8 cellular contexts compared by ENCODE assay signal in genomic region chr11:71580057-71581003, GRCh38. TPM values are rescaled to one million over a fixed set of nuclear protein-coding genes. Genes with fewer than 3 reads are reported as not detected.
DNase-seq lines count a peak whose midpoint lies in the region; ATAC-seq, FAIRE-seq and TF ChIP-seq lines count a peak whose summit lies in the region.

No MANE protein-coding gene starts in this region.

- no peak for TF ChIP-seq POLR2A in K562 (conservative IDR thresholded peaks at IDR 0.05)

- TF ChIP-seq CTCF in OCI-LY3 (IDR thresholded peaks at IDR 0.05; ENCODE audit: low read depth, low read length), result peak; percentile 56
- TF ChIP-seq CTCF in K562 (IDR thresholded peaks at IDR 0.05 in 2 of 3, conservative IDR thresholded peaks at IDR 0.05 in 1 of 3; ENCODE audit: insufficient read depth in 2 of 3, low read depth in 1 of 3, low read length in 3 of 3), result peak; percentile 82 to 85 (median 84)

- TF ChIP-seq EP300 in K562 (IDR thresholded peaks at IDR 0.05; ENCODE audit: low read length), result no peak

- H3K4me1 ChIP-seq in OCI-LY3 (ENCODE audit: low read length), result peaks cover 6% of the 10 kb centered on the region
- H3K4me1 ChIP-seq in K562 (replicated peaks in 1 of 2; ENCODE audit: control insufficient read depth in 2 of 2, insufficient read depth in 2 of 2, low read length in 2 of 2), result no peaks in the 10 kb centered on the region

- no peaks in the 10 kb centered on the region for H3K36me3 ChIP-seq in OCI-LY3 (replicated peaks; ENCODE audit: low read depth, low read length)
- no peaks in the 10 kb centered on the region for H3K36me3 ChIP-seq in K562 (ENCODE audit: control insufficient read depth, insufficient read depth, low read length)

- peaks cover 24% of the 10 kb centered on the region for H3K27me3 ChIP-seq in OCI-LY3 (ENCODE audit: low read depth, low read length)
- peaks cover 15 to 44% of the 10 kb centered on the region in 2 experiments for H3K27me3 ChIP-seq in K562 (ENCODE audit: control insufficient read depth in 2 of 2, insufficient read depth in 2 of 2, low read length in 2 of 2)

- no peaks in the 10 kb centered on the region for H3K79me2 ChIP-seq in OCI-LY3 (ENCODE audit: low read length)
- no peaks in the 10 kb centered on the region for H3K79me2 ChIP-seq in K562 (ENCODE audit: control insufficient read depth, insufficient read depth, low read length)

- H3K9ac ChIP-seq in OCI-LY3 (ENCODE audit: low read length), result no peak overlapping the region
- H3K9ac ChIP-seq in K562 (ENCODE audit: insufficient read depth in 1 of 2, low read depth in 2 of 2, low read length in 2 of 2), result no peak overlapping the region

- H3K9me3 ChIP-seq in OCI-LY3 (ENCODE audit: insufficient read depth, low read length) (no peaks in the 10 kb centered on the region), K562 (replicated peaks; ENCODE audit: control insufficient read depth, insufficient read depth, low read depth, low read length) (no peaks in the 10 kb centered on the region)

- BruUV-seq in K562 (replicated peaks; lab: Mats Ljungman, UMichigan), result no TSS peak

- WGBS in K562 (ENCODE audit: insufficient coverage, low coverage, missing lambda C conversion rate), result 3% methylated on average over 8 of the region's 8 CpGs

- H4K20me1 ChIP-seq in OCI-LY3 (ENCODE audit: insufficient read depth, low read length), result no peaks in the 10 kb centered on the region
- no peaks in the 10 kb centered on the region for H4K20me1 ChIP-seq in K562 (replicated peaks; ENCODE audit: control insufficient read depth, insufficient read depth, low read length)

- H3K4me3 ChIP-seq in OCI-LY3 (ENCODE audit: low read length), result peak overlapping the region; percentile 38; the same call in 1 of the 2 replicates
- no peak overlapping the region for H3K4me3 ChIP-seq in K562

- peak overlapping the region; percentile 87; the same call in 1 of the 2 replicates for H2AFZ ChIP-seq in OCI-LY3 (ENCODE audit: low read depth, low read length)
- H2AFZ ChIP-seq in K562 (ENCODE audit: low read depth, low read length), result peak overlapping the region; percentile 52

- POLR2A ChIA-PET in K562 (lab: Yijun Ruan, JAX), result no interaction called here

- in situ Hi-C loops in K562 (cut with MboI), result loop anchor here (25.0 kb wide), 1 partner anchor 857 kb away; the partner anchor contains the start of gene CLPB

- H3K4me2 ChIP-seq in OCI-LY3 (ENCODE audit: low read length), result peak overlapping the region; percentile 63
- H3K4me2 ChIP-seq in K562 (ENCODE audit: insufficient read depth, low read length), result no peak overlapping the region

- DNase-seq in DMS153 (lab: John Stamatoyannopoulos, UW), result peak; percentile 83
- peak; percentile 58 for DNase-seq in HTR-8/SVneo (ENCODE audit: insufficient read length, low spot score)
- DNase-seq in K562 (ENCODE audit: extremely low read depth in 1 of 4, low spot score in 3 of 4), result peak; percentile 62 to 72 (median 71)
- peak; percentile 75 for DNase-seq in iPS-NIHi11 (ENCODE audit: low spot score)
- peak; percentile 11 for DNase-seq in stimulated activated CD4-positive, alpha-beta T cell treated with anti-CD3 and anti-CD28 coated beads, Interleukin-12 subunit alpha, Interleukin-12 subunit beta, amount 100 ng/mL, for 4 hours

- intact Hi-C loops in K562 (cut with micrococcal nuclease), result no loop called here

- H3K27ac ChIP-seq in OCI-LY3 (ENCODE audit: low read length), result no peak overlapping the region
- no peak overlapping the region for H3K27ac ChIP-seq in K562 (ENCODE audit: extremely low read depth, low read depth, low read length)

- TF ChIP-seq RAD21 in K562 (CRISPR knock-in tag; conservative IDR thresholded peaks at IDR 0.05 in 1 of 2, IDR thresholded peaks at IDR 0.05 in 1 of 2), result peak in 1 of 2 experiments; percentile 51; a peak in 2 of 4 replicates

- CTCF ChIA-PET in K562 (lab: Yijun Ruan, JAX; ENCODE audit: low intra/inter-chr PET ratio), result interaction anchor here (0.6 kb wide), 1 partner anchor 983 kb away, joined by 7 read pairs; no protein-coding TSS in a partner anchor

- no peaks in the 10 kb centered on the region for H3K9me1 ChIP-seq in K562 (ENCODE audit: control insufficient read depth, insufficient read depth, low read length)

- ATAC-seq in K562 (peak; percentile 95), GM18517 (IDR thresholded peaks at IDR 0.05; ENCODE audit: unreplicated experiment) (no peak), GM21786 (IDR thresholded peaks at IDR 0.05; ENCODE audit: unreplicated experiment) (no peak)

- FAIRE-seq in HTR-8/SVneo (lab: Jason Lieb, UNC) (no peak), K562 (lab: Jason Lieb, UNC) (peak; percentile 99)

RNA-seq across cellular contexts. Expression of gene KRTAP5-11, which starts 2.3 kb away (rescaled TPM):
- not detected in 2 replicates for total RNA-seq in K562 (2011; cell fraction: chromatin; rRNA removed; ENCODE audit: low replicate concordance)
- not detected in 2 replicates for total RNA-seq in K562 (2011; cell fraction: nucleolus; rRNA removed)
- not detected in 2 replicates for total RNA-seq in K562 (2011; cell fraction: nucleoplasm; rRNA removed)
- total RNA-seq in K562 (2014; rRNA removed) (not detected in 2 replicates), K562 (2014; rRNA removed; fragmentation: Illumina TruSeq; extraction: Trizol) (not detected in 2 replicates), K562 (2015; rRNA removed; fragmentation: Illumina TruSeq; extraction: Trizol) (not detected in 2 replicates), K562 (2021) (not detected in 2 replicates)
- polyA plus RNA-seq in K562 (2011; rRNA removed) (not detected in 2 replicates), K562 (2014; fragmentation: Illumina TruSeq; extraction: Trizol) (not detected in 2 replicates), K562 (2014; fragmentation: Nextera tagmentation; extraction: Ambion mirVana) (not detected), K562 (2014; rRNA removed) (not detected in 2 replicates)
- not detected in 2 replicates for polyA plus RNA-seq in K562 (2011; cell fraction: cytosol; rRNA removed)
- polyA plus RNA-seq in K562 (2011; cell fraction: nucleus; rRNA removed), result not detected in 2 replicates
- polyA plus RNA-seq in K562 (2012), result not detected in 2 replicates
- polyA minus RNA-seq in K562 (2011; rRNA and poly(A)+ RNA removed), result not detected in 2 replicates
- not detected in 2 replicates for polyA minus RNA-seq in K562 (2011; cell fraction: cytosol; rRNA and poly(A)+ RNA removed)
- polyA minus RNA-seq in K562 (2011; cell fraction: nucleus; rRNA and poly(A)+ RNA removed), result not detected in 2 replicates

RNA-seq across cellular contexts. Expression of gene KRTAP5-10, which starts 15.0 kb away (rescaled TPM):
- not detected in 2 replicates for total RNA-seq in K562 (2011; cell fraction: chromatin; rRNA removed; ENCODE audit: low replicate concordance)
- total RNA-seq in K562 (2011; cell fraction: nucleolus; rRNA removed), result not detected in 2 replicates
- not detected in 2 replicates for total RNA-seq in K562 (2011; cell fraction: nucleoplasm; rRNA removed)
- total RNA-seq in K562 (2014; rRNA removed) (not detected in 2 replicates), K562 (2014; rRNA removed; fragmentation: Illumina TruSeq; extraction: Trizol) (not detected in 2 replicates), K562 (2015; rRNA removed; fragmentation: Illumina TruSeq; extraction: Trizol) (not detected in 2 replicates), K562 (2021) (not detected in 2 replicates)
- polyA plus RNA-seq in K562 (2011; rRNA removed) (not detected in 2 replicates), K562 (2014; fragmentation: Illumina TruSeq; extraction: Trizol) (not detected in 2 replicates), K562 (2014; fragmentation: Nextera tagmentation; extraction: Ambion mirVana) (not detected), K562 (2014; rRNA removed) (not detected in 2 replicates)
- not detected in 2 replicates for polyA plus RNA-seq in K562 (2011; cell fraction: cytosol; rRNA removed)
- not detected in 2 replicates for polyA plus RNA-seq in K562 (2011; cell fraction: nucleus; rRNA removed)
- polyA plus RNA-seq in K562 (2012), result not detected in 2 replicates
- polyA minus RNA-seq in K562 (2011; rRNA and poly(A)+ RNA removed), result not detected in 2 replicates
- not detected in 2 replicates for polyA minus RNA-seq in K562 (2011; cell fraction: cytosol; rRNA and poly(A)+ RNA removed)
- not detected in 2 replicates for polyA minus RNA-seq in K562 (2011; cell fraction: nucleus; rRNA and poly(A)+ RNA removed)

RNA-seq across cellular contexts. Expression of gene KRTAP5-9, which starts 32.1 kb away (rescaled TPM):
- total RNA-seq in K562 (2011; cell fraction: chromatin; rRNA removed; ENCODE audit: low replicate concordance), result not detected in 2 replicates
- total RNA-seq in K562 (2011; cell fraction: nucleolus; rRNA removed), result not detected in 2 replicates
- total RNA-seq in K562 (2011; cell fraction: nucleoplasm; rRNA removed), result not detected in 2 replicates
- total RNA-seq in K562 (2014; rRNA removed) (not detected in 2 replicates), K562 (2014; rRNA removed; fragmentation: Illumina TruSeq; extraction: Trizol) (not detected in 2 replicates), K562 (2015; rRNA removed; fragmentation: Illumina TruSeq; extraction: Trizol) (not detected in 2 replicates), K562 (2021) (not detected in 2 replicates)
- polyA plus RNA-seq in K562 (2011; rRNA removed) (not detected in 2 replicates), K562 (2014; fragmentation: Illumina TruSeq; extraction: Trizol) (not detected in 2 replicates), K562 (2014; fragmentation: Nextera tagmentation; extraction: Ambion mirVana) (not detected), K562 (2014; rRNA removed) (not detected in 2 replicates)
- not detected in 2 replicates for polyA plus RNA-seq in K562 (2011; cell fraction: cytosol; rRNA removed)
- polyA plus RNA-seq in K562 (2011; cell fraction: nucleus; rRNA removed), result 0.16 and 0.22 TPM in 2 replicates
- polyA plus RNA-seq in K562 (2012), result 0.08 TPM in 1 of 2 replicates, not detected in the other
- not detected in 2 replicates for polyA minus RNA-seq in K562 (2011; rRNA and poly(A)+ RNA removed)
- not detected in 2 replicates for polyA minus RNA-seq in K562 (2011; cell fraction: cytosol; rRNA and poly(A)+ RNA removed)
- polyA minus RNA-seq in K562 (2011; cell fraction: nucleus; rRNA and poly(A)+ RNA removed), result not detected in 2 replicates

RNA-seq across cellular contexts. Expression of gene KRTAP5-8, which starts 42.5 kb away (rescaled TPM):
- total RNA-seq in K562 (2011; cell fraction: chromatin; rRNA removed; ENCODE audit: low replicate concordance), result not detected in 2 replicates
- not detected in 2 replicates for total RNA-seq in K562 (2011; cell fraction: nucleolus; rRNA removed)
- total RNA-seq in K562 (2011; cell fraction: nucleoplasm; rRNA removed), result not detected in 2 replicates
- total RNA-seq in K562 (2014; rRNA removed) (not detected in 2 replicates), K562 (2014; rRNA removed; fragmentation: Illumina TruSeq; extraction: Trizol) (not detected in 2 replicates), K562 (2015; rRNA removed; fragmentation: Illumina TruSeq; extraction: Trizol) (not detected in 2 replicates), K562 (2021) (not detected in 2 replicates)
- polyA plus RNA-seq in K562 (2011; rRNA removed) (not detected in 2 replicates), K562 (2014; fragmentation: Illumina TruSeq; extraction: Trizol) (not detected in 2 replicates), K562 (2014; fragmentation: Nextera tagmentation; extraction: Ambion mirVana) (not detected), K562 (2014; rRNA removed) (not detected in 2 replicates)
- polyA plus RNA-seq in K562 (2011; cell fraction: cytosol; rRNA removed), result not detected in 2 replicates
- not detected in 2 replicates for polyA plus RNA-seq in K562 (2011; cell fraction: nucleus; rRNA removed)
- polyA plus RNA-seq in K562 (2012), result not detected in 2 replicates
- not detected in 2 replicates for polyA minus RNA-seq in K562 (2011; rRNA and poly(A)+ RNA removed)
- not detected in 2 replicates for polyA minus RNA-seq in K562 (2011; cell fraction: cytosol; rRNA and poly(A)+ RNA removed)
- polyA minus RNA-seq in K562 (2011; cell fraction: nucleus; rRNA and poly(A)+ RNA removed), result not detected in 2 replicates

RNA-seq across cellular contexts. Expression of gene KRTAP5-7, which starts 53.3 kb away (rescaled TPM):
- total RNA-seq in K562 (2011; cell fraction: chromatin; rRNA removed; ENCODE audit: low replicate concordance), result not detected in 2 replicates
- total RNA-seq in K562 (2011; cell fraction: nucleolus; rRNA removed), result not detected in 2 replicates
- not detected in 2 replicates for total RNA-seq in K562 (2011; cell fraction: nucleoplasm; rRNA removed)
- total RNA-seq in K562 (2014; rRNA removed) (not detected in 2 replicates), K562 (2014; rRNA removed; fragmentation: Illumina TruSeq; extraction: Trizol) (not detected in 2 replicates), K562 (2015; rRNA removed; fragmentation: Illumina TruSeq; extraction: Trizol) (not detected in 2 replicates), K562 (2021) (not detected in 2 replicates)
- polyA plus RNA-seq in K562 (2011; rRNA removed) (not detected in 2 replicates), K562 (2014; fragmentation: Illumina TruSeq; extraction: Trizol) (not detected in 2 replicates), K562 (2014; fragmentation: Nextera tagmentation; extraction: Ambion mirVana) (not detected), K562 (2014; rRNA removed) (not detected in 2 replicates)
- not detected in 2 replicates for polyA plus RNA-seq in K562 (2011; cell fraction: cytosol; rRNA removed)
- not detected in 2 replicates for polyA plus RNA-seq in K562 (2011; cell fraction: nucleus; rRNA removed)
- not detected in 2 replicates for polyA plus RNA-seq in K562 (2012)
- polyA minus RNA-seq in K562 (2011; rRNA and poly(A)+ RNA removed), result not detected in 2 replicates
- not detected in 2 replicates for polyA minus RNA-seq in K562 (2011; cell fraction: cytosol; rRNA and poly(A)+ RNA removed)
- not detected in 2 replicates for polyA minus RNA-seq in K562 (2011; cell fraction: nucleus; rRNA and poly(A)+ RNA removed)

Comparison
In these comparisons a context has a peak if more than half of its experiments do, and no peak if none do; other contexts are left out.
1. DNase-seq: peak in every context shown above with its lines; median percentile 83 in DMS153; 75 in iPS-NIHi11; 71 in K562; 58 in HTR-8/SVneo; 11 in stimulated activated CD4-positive, alpha-beta T cell treated with anti-CD3 and anti-CD28 coated beads, Interleukin-12 subunit alpha, Interleukin-12 subunit beta, amount 100 ng/mL, for 4 hours.